8 cellular contexts compared by ENCODE assay signal in genomic region chr4:121801715-121802075, GRCh38. TPM values are rescaled to one million over a fixed set of nuclear protein-coding genes. Genes with fewer than 3 reads are reported as not detected.
DNase-seq lines count a peak whose midpoint lies in the region; ATAC-seq and TF ChIP-seq lines count a peak whose summit lies in the region.

No MANE protein-coding gene starts in this region.

- H3K4me3 ChIP-seq in MG63: peak overlapping the region; percentile 85
- H3K4me3 ChIP-seq in neural progenitor cell: peak overlapping the region; percentile 93

- H3K27ac ChIP-seq in neural progenitor cell: peak overlapping the region; percentile 54

- peak overlapping the region; percentile 93 to 99 (median 98) for H3K27ac Mint-ChIP-seq in CD14-positive monocyte
- H3K27ac Mint-ChIP-seq in effector memory CD8-positive, alpha-beta T cell: peak overlapping the region; percentile 96 to 98
- H3K27ac Mint-ChIP-seq in neural progenitor cell: no peak overlapping the region

- H2AFZ ChIP-seq in neural progenitor cell (replicated peaks): peak overlapping the region; percentile 97

- H3K36me3 ChIP-seq in MG63 (peaks cover 50% of the 10 kb centered on the region), neural progenitor cell (peaks cover 20% of the 10 kb centered on the region)

- no peak for TF ChIP-seq CTCF in CD14-positive monocyte (IDR thresholded peaks at IDR 0.05)
- no peak for TF ChIP-seq CTCF in neural progenitor cell (IDR thresholded peaks at IDR 0.05)

- H3K4me1 Mint-ChIP-seq in CD14-positive monocyte: peaks cover 23% of the 10 kb centered on the region
- H3K4me1 Mint-ChIP-seq in effector memory CD8-positive, alpha-beta T cell (ENCODE audit: low read depth in 2 of 2): peaks cover 17 to 28% of the 10 kb centered on the region in 2 donors
- peaks cover 21% of the 10 kb centered on the region for H3K4me1 Mint-ChIP-seq in neural progenitor cell

- H3K4me2 ChIP-seq in neural progenitor cell: peak overlapping the region; percentile 81

- intact Hi-C loops in CD14-positive monocyte (cut with micrococcal nuclease): loop anchor here (2.0 to 5.0 kb wide), 2 partner anchors 21 to 104 kb away; partner anchors contain the start of genes CCNA2 (in 2 of the 2) and ANXA5 (in 1 of the 2)

- no peaks in the 10 kb centered on the region for H3F3A ChIP-seq in neural progenitor cell (ENCODE audit: low read depth)

- H3K9me3 Mint-ChIP-seq in CD14-positive monocyte (no peaks in the 10 kb centered on the region), neural progenitor cell (no peaks in the 10 kb centered on the region)
- H3K9me3 Mint-ChIP-seq in effector memory CD8-positive, alpha-beta T cell: no peaks in the 10 kb centered on the region

- peaks cover 28 to 33% of the 10 kb centered on the region in 2 donors for H3K36me3 Mint-ChIP-seq in CD14-positive monocyte
- peaks cover 53% of the 10 kb centered on the region for H3K36me3 Mint-ChIP-seq in effector memory CD8-positive, alpha-beta T cell (ENCODE audit: insufficient read depth)
- H3K36me3 Mint-ChIP-seq in neural progenitor cell: peaks cover 17% of the 10 kb centered on the region

- H3K79me2 ChIP-seq in neural progenitor cell (ENCODE audit: low read depth): peaks cover 46% of the 10 kb centered on the region

- DNase-seq in CD14-positive monocyte (ENCODE audit: low spot score): no peak
- DNase-seq in MG63: no peak
- DNase-seq in effector memory CD8-positive, alpha-beta T cell: no peak
- no peak for DNase-seq in neural progenitor cell (ENCODE audit: low spot score)
- no peak for DNase-seq in NCI-H1092 treated with DMSO at 0.1 percent for 48 hours (lab: John Stamatoyannopoulos, UW)
- no peak for DNase-seq in NK-92 (lab: John Stamatoyannopoulos, UW; ENCODE audit: unreplicated experiment)
- DNase-seq in SKM-1 treated with dmso at 0.1 percent for 144 hours (lab: John Stamatoyannopoulos, UW; ENCODE audit: unreplicated experiment): no peak
- DNase-seq in activated CD8-positive, alpha-beta memory T cell treated with anti-CD3 and anti-CD28 coated beads, Interleukin-2, amount 50 U/mL, for 4 hours: no peak

- H3K9ac ChIP-seq in neural progenitor cell: peak overlapping the region; percentile 94

- H3K27me3 Mint-ChIP-seq in CD14-positive monocyte (ENCODE audit: low read depth in 3 of 3): peaks cover 0 to 1% (median 0%) of the 10 kb centered on the region in 3 donors
- no peaks in the 10 kb centered on the region for H3K27me3 Mint-ChIP-seq in effector memory CD8-positive, alpha-beta T cell
- H3K27me3 Mint-ChIP-seq in neural progenitor cell (ENCODE audit: insufficient read depth, low read depth): no peaks in the 10 kb centered on the region

- H3K27me3 ChIP-seq in MG63: no peaks in the 10 kb centered on the region
- no peaks in the 10 kb centered on the region for H3K27me3 ChIP-seq in neural progenitor cell

- peak overlapping the region; percentile 87 to 95 for H3K4me3 Mint-ChIP-seq in CD14-positive monocyte
- H3K4me3 Mint-ChIP-seq in effector memory CD8-positive, alpha-beta T cell: peak overlapping the region; percentile 87 to 88
- peak overlapping the region; percentile 85 for H3K4me3 Mint-ChIP-seq in neural progenitor cell

- H4K20me1 ChIP-seq in neural progenitor cell (ENCODE audit: low read depth): no peaks in the 10 kb centered on the region

- H3K9me3 ChIP-seq in MG63 (no peaks in the 10 kb centered on the region), neural progenitor cell (ENCODE audit: low read depth) (no peaks in the 10 kb centered on the region)

- no peak for ATAC-seq in effector memory CD8-positive, alpha-beta T cell (replicated peaks)

- peaks cover 16% of the 10 kb centered on the region for H3K4me1 ChIP-seq in neural progenitor cell

RNA-seq across cellular contexts. Expression of gene EXOSC9, which starts 0.6 kb away (rescaled TPM):
- polyA plus RNA-seq in CD14-positive monocyte: 10 to 100 TPM; 21.3 to 21.4 TPM
- total RNA-seq in MG63 (2014; rRNA removed; shearing (Covaris generic); ENCODE audit: low replicate concordance): 69.5 and 76.5 TPM in 2 replicates
- total RNA-seq in neural progenitor cell (ENCODE audit: low replicate concordance): 74.3 and 115 TPM in 2 replicates

RNA-seq across cellular contexts. Expression of gene CCNA2, which starts 22.0 kb away (rescaled TPM):
- polyA plus RNA-seq in CD14-positive monocyte: under 1 TPM in 1 of 2 donors, not detected in 1; 0.20 TPM
- 140 and 157 TPM in 2 replicates for total RNA-seq in MG63 (2014; rRNA removed; shearing (Covaris generic); ENCODE audit: low replicate concordance)
- total RNA-seq in neural progenitor cell (ENCODE audit: low replicate concordance): 197 and 254 TPM in 2 replicates

RNA-seq across cellular contexts. Expression of gene SMIM43, which starts 36.7 kb away (rescaled TPM):
- not detected for polyA plus RNA-seq in CD14-positive monocyte
- total RNA-seq in MG63 (2014; rRNA removed; shearing (Covaris generic); ENCODE audit: low replicate concordance): 2.2 and 3.4 TPM in 2 replicates
- 0.06 TPM in 1 of 2 replicates, not detected in the other for total RNA-seq in neural progenitor cell (ENCODE audit: low replicate concordance)
